9 cellular contexts compared by ENCODE assay signal in the genomic region with DNA sequence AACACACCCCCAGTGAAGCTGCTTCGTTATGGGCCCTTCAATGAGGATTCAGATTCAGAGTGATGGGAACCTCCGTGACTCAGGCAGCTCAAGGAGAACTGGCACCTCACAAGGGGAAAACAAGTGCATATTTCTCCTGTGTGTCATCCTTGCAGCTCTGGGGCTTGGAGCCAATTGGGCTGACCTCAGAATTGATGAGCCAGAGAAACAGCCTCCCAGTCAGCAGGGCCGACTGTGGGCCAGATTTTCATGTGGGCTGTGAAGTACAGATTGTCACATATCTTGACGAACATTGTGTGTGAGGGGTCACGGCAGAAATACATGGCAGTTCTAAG.
DNase-seq lines count a peak whose midpoint lies in the region; ATAC-seq lines count a peak whose summit lies in the region.
"Had no signal": no experiment of that assay in that cellular context is flagged by ENCODE, and none has a peak within 500 bp of the region (broad histone marks: within the 10 kb centered on the region; RNA-seq: fewer than 3 reads in every experiment).

No MANE protein-coding gene starts in this region.

- no peak for ATAC-seq in HG03520 (IDR thresholded peaks at IDR 0.05; ENCODE audit: unreplicated experiment)
- ATAC-seq in HG03571 (IDR thresholded peaks at IDR 0.05; ENCODE audit: unreplicated experiment) = no peak
- ATAC-seq: activated CD8-positive, alpha-beta memory T cell treated with anti-CD3 and anti-CD28 coated beads, Interleukin-2, amount 10 ng/mL, durations not matched to agents 7 days and 5 days had no signal

- H3K27ac ChIP-seq in rectal smooth muscle tissue (ENCODE audit: low read depth, low read length) = peak overlapping the region; percentile 72
- no peak overlapping the region for H3K27ac ChIP-seq in effector memory CD4-positive, alpha-beta T cell (ENCODE audit: insufficient read depth, low read length, poor library complexity, severe bottlenecking)

- no peak overlapping the region for H3K4me3 ChIP-seq in rectal smooth muscle tissue (ENCODE audit: low read length)
- no peak overlapping the region for H3K4me3 ChIP-seq in effector memory CD4-positive, alpha-beta T cell (ENCODE audit: insufficient read depth, low read depth, low read length, poor library complexity, severe bottlenecking)

- no peaks in the 10 kb centered on the region for H3K9me3 ChIP-seq in effector memory CD4-positive, alpha-beta T cell (ENCODE audit: control insufficient read depth, low read length)

- no peaks in the 10 kb centered on the region for H3K27me3 ChIP-seq in rectal smooth muscle tissue (ENCODE audit: control insufficient read depth, insufficient read depth, low read length)
- no peaks in the 10 kb centered on the region for H3K27me3 ChIP-seq in effector memory CD4-positive, alpha-beta T cell (replicated peaks; ENCODE audit: control insufficient read depth, insufficient read depth, low read length, poor library complexity, severe bottlenecking)

- DNase-seq in ELR (ENCODE audit: low read depth) (peak; percentile 97), SW 1271 (lab: John Stamatoyannopoulos, UW) (peak; percentile 68 to 84), globus pallidus (ENCODE audit: low spot score) (peak; percentile 42), NCI-H1092 (lab: John Stamatoyannopoulos, UW) (no peak)
- no peak for DNase-seq in effector memory CD4-positive, alpha-beta T cell
- DNase-seq: activated CD8-positive, alpha-beta memory T cell treated with anti-CD3 and anti-CD28 coated beads, Interleukin-2, amount 10 ng/mL, durations not matched to agents 7 days and 5 days had no signal

- H3K9ac ChIP-seq in rectal smooth muscle tissue (ENCODE audit: low read length) = no peak overlapping the region

- H3K4me1 ChIP-seq in rectal smooth muscle tissue (ENCODE audit: control insufficient read depth, insufficient read depth, low read length) = peaks cover 29% of the 10 kb centered on the region
- H3K4me1 ChIP-seq in effector memory CD4-positive, alpha-beta T cell (ENCODE audit: control insufficient read depth, insufficient read depth, low read length, poor library complexity, severe bottlenecking) = no peaks in the 10 kb centered on the region

- no peaks in the 10 kb centered on the region for H3K36me3 ChIP-seq in rectal smooth muscle tissue (ENCODE audit: control insufficient read depth, insufficient read depth, low read length)
- no peaks in the 10 kb centered on the region for H3K36me3 ChIP-seq in effector memory CD4-positive, alpha-beta T cell (ENCODE audit: control insufficient read depth, insufficient read depth, low read length)

Comparison
In these comparisons a context has a peak if more than half of its experiments do, and no peak if none do; other contexts are left out.
1. DNase-seq: peak in ELR (single experiment), SW 1271 (2 of 2) and globus pallidus (single experiment); none in effector memory CD4-positive, alpha-beta T cell (0 of 3) and NCI-H1092 (single experiment).